Comparison of ENCODE assay signal across 15 cellular contexts in the genomic region with DNA sequence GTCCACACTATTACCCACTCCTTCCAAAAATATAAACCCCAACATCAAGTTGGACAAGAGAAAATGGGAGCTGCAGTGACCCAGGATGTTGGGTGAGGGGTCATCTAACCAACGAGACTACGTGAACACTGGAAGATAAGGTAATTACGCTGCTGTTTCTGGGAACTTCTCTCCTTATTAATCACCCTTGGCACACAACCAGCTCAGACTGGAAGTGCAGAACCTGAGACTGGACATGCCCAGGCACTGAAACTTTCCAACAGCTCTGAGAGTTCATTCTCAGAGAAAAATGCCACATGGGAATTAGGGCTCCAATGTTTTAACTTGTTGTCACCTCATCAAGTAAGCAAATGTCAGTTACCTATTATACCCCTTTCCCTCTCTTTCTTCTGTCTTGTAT.
DNase-seq lines count a peak whose midpoint lies in the region; ATAC-seq, FAIRE-seq and TF ChIP-seq lines count a peak whose summit lies in the region.
"Had no signal": no experiment of that assay in that cellular context is flagged by ENCODE, and none has a peak within 500 bp of the region (broad histone marks: within the 10 kb centered on the region; RNA-seq: fewer than 3 reads in every experiment).

No MANE protein-coding gene starts in this region.

- H3K4me2 ChIP-seq in endothelial cell of umbilical vein (ENCODE audit: insufficient read depth, low read length): no peak overlapping the region
- H3K4me2 ChIP-seq: KMS-11 had no signal

- no peaks in the 10 kb centered on the region for H3K36me3 ChIP-seq in endothelial cell of umbilical vein (ENCODE audit: control insufficient read depth in 2 of 2, extremely low read depth in 1 of 2, insufficient read depth in 2 of 2, low read length in 2 of 2)
- no peaks in the 10 kb centered on the region for H3K36me3 ChIP-seq in uterus

- no peak overlapping the region for H3K9ac ChIP-seq in endothelial cell of umbilical vein (replicated peaks; ENCODE audit: extremely low read depth, insufficient read depth, low read length)
- H3K9ac ChIP-seq: KMS-11 had no signal

- TF ChIP-seq POLR2A in H54 (IDR thresholded peaks at IDR 0.05; ENCODE audit: low read depth, low read length) (no peak), endothelial cell of umbilical vein (IDR thresholded peaks at IDR 0.05; ENCODE audit: low read depth, low read length) (no peak), uterus (IDR thresholded peaks at IDR 0.05) (no peak)

- intact Hi-C loops in endothelial cell of umbilical vein (cut with micrococcal nuclease) (no loop called here), uterus (cut with DNase I; ENCODE audit: low total_unique reads) (no loop called here)

- CTCF ChIA-PET in endothelial cell of umbilical vein (lab: Charles Lee): interaction anchor here (1.5 kb wide), 1 partner anchor 425 kb away, joined by 3 read pairs; no protein-coding TSS in a partner anchor

- H3K27ac ChIP-seq in endothelial cell of umbilical vein (ENCODE audit: insufficient read depth, low read depth, low read length) (no peak overlapping the region), uterus (no peak overlapping the region)
- H3K27ac ChIP-seq: KMS-11 had no signal

- H3K4me1 ChIP-seq in endothelial cell of umbilical vein (ENCODE audit: control insufficient read depth, extremely low read depth, insufficient read depth, low read length) (no peaks in the 10 kb centered on the region), uterus (no peaks in the 10 kb centered on the region)

- peaks cover 8% of the 10 kb centered on the region for H3K9me3 Mint-ChIP-seq in osteocyte (ENCODE audit: unreplicated experiment)
- H3K9me3 Mint-ChIP-seq: activated CD4-positive, alpha-beta memory T cell treated with anti-CD3 and anti-CD28 coated beads for 36 hours; CD4-positive, CD25-positive, alpha-beta regulatory T cell; natural killer cell had no signal

- H3K9me3 ChIP-seq in endothelial cell of umbilical vein (replicated peaks; ENCODE audit: control insufficient read depth, insufficient read depth, low read length) (no peaks in the 10 kb centered on the region), uterus (no peaks in the 10 kb centered on the region)

- H3K27ac Mint-ChIP-seq in osteocyte (ENCODE audit: unreplicated experiment): peak overlapping the region; percentile 31
- H3K27ac Mint-ChIP-seq: activated CD4-positive, alpha-beta memory T cell treated with anti-CD3 and anti-CD28 coated beads for 36 hours; CD4-positive, CD25-positive, alpha-beta regulatory T cell; natural killer cell had no signal

- no peaks in the 10 kb centered on the region for H4K20me1 ChIP-seq in endothelial cell of umbilical vein (replicated peaks; ENCODE audit: control insufficient read depth, extremely low read depth, insufficient read depth, low read length)

- no peaks in the 10 kb centered on the region for H3K36me3 Mint-ChIP-seq in osteocyte (ENCODE audit: unreplicated experiment)
- H3K36me3 Mint-ChIP-seq: activated CD4-positive, alpha-beta memory T cell treated with anti-CD3 and anti-CD28 coated beads for 36 hours; CD4-positive, CD25-positive, alpha-beta regulatory T cell; natural killer cell had no signal

- no peak overlapping the region for H3K4me3 Mint-ChIP-seq in osteocyte (ENCODE audit: unreplicated experiment)
- H3K4me3 Mint-ChIP-seq: activated CD4-positive, alpha-beta memory T cell treated with anti-CD3 and anti-CD28 coated beads for 36 hours; CD4-positive, CD25-positive, alpha-beta regulatory T cell; natural killer cell had no signal

- no peak for DNase-seq in H54 (ENCODE audit: insufficient read length, low spot score)
- peak; percentile 83 for DNase-seq in OCI-M1 (lab: John Stamatoyannopoulos, UW)
- peak; percentile 33 for DNase-seq in endothelial cell of umbilical vein (ENCODE audit: low read depth, low spot score)
- DNase-seq in osteocyte (ENCODE audit: extremely low spot score, unreplicated experiment): no peak
- DNase-seq in AG20443 (ENCODE audit: low spot score): no peak
- DNase-seq in uterus: no peak
- DNase-seq: activated CD4-positive, alpha-beta memory T cell treated with anti-CD3 and anti-CD28 coated beads for 36 hours; activated effector memory CD4-positive, alpha-beta T cell treated with Interleukin-2 at 50 U/mL for 16 hours; CD4-positive, CD25-positive, alpha-beta regulatory T cell; islet precursor cell; natural killer cell; NCI-H2081 had no signal

- H3K4me3 ChIP-seq in endothelial cell of umbilical vein (replicated peaks in 1 of 3; ENCODE audit: insufficient read depth in 1 of 3, low read depth in 1 of 3, low read length in 3 of 3) (no peak overlapping the region), uterus (no peak overlapping the region)

- H3K9me1 ChIP-seq in endothelial cell of umbilical vein (replicated peaks; ENCODE audit: control insufficient read depth, extremely low read depth, insufficient read depth, low read length): no peaks in the 10 kb centered on the region

- FAIRE-seq in H54 (lab: Jason Lieb, UNC): peak; percentile 86
- FAIRE-seq in endothelial cell of umbilical vein (lab: Jason Lieb, UNC): no peak

- dilution Hi-C loops in endothelial cell of umbilical vein (cut with MboI; ENCODE audit: extremely low pct_ligation_motif_present, low sequenced_read_pairs): no loop called here

- ATAC-seq in GM21423 (IDR thresholded peaks at IDR 0.05; ENCODE audit: unreplicated experiment) (no peak), GM19351 (IDR thresholded peaks at IDR 0.05; ENCODE audit: unreplicated experiment) (no peak)
- ATAC-seq: natural killer cell had no signal

- POLR2A ChIA-PET in endothelial cell of umbilical vein (lab: Charles Lee): no interaction called here

- TF ChIP-seq CTCF in endothelial cell of umbilical vein (IDR thresholded peaks at IDR 0.05; ENCODE audit: extremely low read depth in 1 of 2, insufficient read depth in 1 of 2, low read depth in 1 of 2, low read length in 2 of 2) (no peak), osteocyte (IDR thresholded peaks at IDR 0.05) (no peak), uterus (IDR thresholded peaks at IDR 0.05) (no peak)

- no peaks in the 10 kb centered on the region for H3K27me3 Mint-ChIP-seq in osteocyte (ENCODE audit: unreplicated experiment)
- H3K27me3 Mint-ChIP-seq: activated CD4-positive, alpha-beta memory T cell treated with anti-CD3 and anti-CD28 coated beads for 36 hours had no signal

- H3K27me3 ChIP-seq in endothelial cell of umbilical vein (ENCODE audit: control insufficient read depth in 2 of 2, insufficient read depth in 2 of 2, low read length in 2 of 2) (no peaks in the 10 kb centered on the region), uterus (no peaks in the 10 kb centered on the region)

- no TSS peak for BruUV-seq in endothelial cell of umbilical vein (replicated peaks; lab: Mats Ljungman, UMichigan)

- peaks cover 18% of the 10 kb centered on the region for H3K4me1 Mint-ChIP-seq in osteocyte (ENCODE audit: unreplicated experiment)
- H3K4me1 Mint-ChIP-seq: CD4-positive, CD25-positive, alpha-beta regulatory T cell; natural killer cell had no signal

- H3K79me2 ChIP-seq in endothelial cell of umbilical vein (ENCODE audit: control insufficient read depth, insufficient read depth, low read length): no peaks in the 10 kb centered on the region

- H2AFZ ChIP-seq in endothelial cell of umbilical vein (ENCODE audit: low read depth, low read length): no peak overlapping the region

TF ChIP-seq in endothelial cell of umbilical vein, 7 proteins besides CTCF, POLR2A, EP300 and RAD21:
- TF ChIP-seq MYC (IDR thresholded peaks at IDR 0.05; ENCODE audit: low read depth, low read length): no peak
- TF ChIP-seq FOS (IDR thresholded peaks at IDR 0.05; ENCODE audit: borderline replicate concordance, insufficient read depth, low read length): no peak
- no peak for TF ChIP-seq EZH2 (IDR thresholded peaks at IDR 0.05; ENCODE audit: borderline replicate concordance, low read depth, low read length, severe bottlenecking)
- no peak for TF ChIP-seq POLR2AphosphoS5 (IDR thresholded peaks at IDR 0.05; ENCODE audit: insufficient read depth, low read depth, low read length)
- no peak for TF ChIP-seq JUN (IDR thresholded peaks at IDR 0.05; ENCODE audit: borderline replicate concordance, insufficient read depth, insufficient read length, low read depth)
- TF ChIP-seq, protein P1, sequence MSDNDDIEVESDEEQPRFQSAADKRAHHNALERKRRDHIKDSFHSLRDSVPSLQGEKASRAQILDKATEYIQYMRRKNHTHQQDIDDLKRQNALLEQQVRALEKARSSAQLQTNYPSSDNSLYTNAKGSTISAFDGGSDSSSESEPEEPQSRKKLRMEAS (IDR thresholded peaks at IDR 0.05; ENCODE audit: insufficient read depth, insufficient read length): no peak
- TF ChIP-seq GATA2 (IDR thresholded peaks at IDR 0.05; ENCODE audit: insufficient read depth, insufficient read length, low read depth, low read length): no peak
TF ChIP-seq in endothelial cell of umbilical vein: peak in this region for 0.

Comparison
In these comparisons a context has a peak if more than half of its experiments do, and no peak if none do; other contexts are left out.
1. DNase-seq: peak in OCI-M1 (single experiment) and endothelial cell of umbilical vein (single experiment); none in H54 (single experiment), osteocyte (single experiment), AG20443 (single experiment) and uterus (0 of 2).